Comparison of ENCODE assay signal across 1 cellular context in the genomic region with DNA sequence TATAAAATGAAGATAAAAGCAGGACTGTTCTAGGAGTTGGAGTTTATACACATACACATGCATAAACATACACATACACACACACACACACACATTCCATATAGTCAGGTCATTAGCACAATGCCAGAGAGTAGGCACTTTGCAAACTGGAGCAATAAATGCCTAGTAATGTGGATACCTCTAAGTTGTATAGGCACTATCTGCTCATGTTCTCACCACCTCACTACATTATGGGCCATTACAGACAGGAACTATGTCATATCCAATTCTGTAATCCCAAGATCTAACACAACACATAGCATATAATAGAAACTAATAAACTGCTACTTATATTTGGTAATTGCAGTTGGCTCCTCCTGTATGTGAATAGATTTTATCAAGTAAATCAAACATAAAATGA.
TF ChIP-seq lines count a peak whose summit lies in the region.

No MANE protein-coding gene starts in this region.

TF ChIP-seq in SK-N-SH, 30 proteins besides CTCF, POLR2A, EP300 and RAD21 (continued from another document):
- TF ChIP-seq, protein P1, sequence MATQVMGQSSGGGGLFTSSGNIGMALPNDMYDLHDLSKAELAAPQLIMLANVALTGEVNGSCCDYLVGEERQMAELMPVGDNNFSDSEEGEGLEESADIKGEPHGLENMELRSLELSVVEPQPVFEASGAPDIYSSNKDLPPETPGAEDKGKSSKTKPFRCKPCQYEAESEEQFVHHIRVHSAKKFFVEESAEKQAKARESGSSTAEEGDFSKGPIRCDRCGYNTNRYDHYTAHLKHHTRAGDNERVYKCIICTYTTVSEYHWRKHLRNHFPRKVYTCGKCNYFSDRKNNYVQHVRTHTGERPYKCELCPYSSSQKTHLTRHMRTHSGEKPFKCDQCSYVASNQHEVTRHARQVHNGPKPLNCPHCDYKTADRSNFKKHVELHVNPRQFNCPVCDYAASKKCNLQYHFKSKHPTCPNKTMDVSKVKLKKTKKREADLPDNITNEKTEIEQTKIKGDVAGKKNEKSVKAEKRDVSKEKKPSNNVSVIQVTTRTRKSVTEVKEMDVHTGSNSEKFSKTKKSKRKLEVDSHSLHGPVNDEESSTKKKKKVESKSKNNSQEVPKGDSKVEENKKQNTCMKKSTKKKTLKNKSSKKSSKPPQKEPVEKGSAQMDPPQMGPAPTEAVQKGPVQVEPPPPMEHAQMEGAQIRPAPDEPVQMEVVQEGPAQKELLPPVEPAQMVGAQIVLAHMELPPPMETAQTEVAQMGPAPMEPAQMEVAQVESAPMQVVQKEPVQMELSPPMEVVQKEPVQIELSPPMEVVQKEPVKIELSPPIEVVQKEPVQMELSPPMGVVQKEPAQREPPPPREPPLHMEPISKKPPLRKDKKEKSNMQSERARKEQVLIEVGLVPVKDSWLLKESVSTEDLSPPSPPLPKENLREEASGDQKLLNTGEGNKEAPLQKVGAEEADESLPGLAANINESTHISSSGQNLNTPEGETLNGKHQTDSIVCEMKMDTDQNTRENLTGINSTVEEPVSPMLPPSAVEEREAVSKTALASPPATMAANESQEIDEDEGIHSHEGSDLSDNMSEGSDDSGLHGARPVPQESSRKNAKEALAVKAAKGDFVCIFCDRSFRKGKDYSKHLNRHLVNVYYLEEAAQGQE (IDR thresholded peaks at IDR 0.05; ENCODE audit: low read depth, low read length): no peak
- TF ChIP-seq TEAD4 (IDR thresholded peaks at IDR 0.05; ENCODE audit: borderline replicate concordance, insufficient read depth) (0 out of 2 replicates have a peak, but pooled peaks have one; percentile 14), GATA2 (CRISPR knock-in tag; IDR thresholded peaks at IDR 0.05) (peak; percentile 59), SIN3A (IDR thresholded peaks at IDR 0.05; ENCODE audit: borderline replicate concordance, low read depth, low read length) (no peak), MXI1 (IDR thresholded peaks at IDR 0.05; ENCODE audit: low read depth, low read length) (peak; percentile 39; the same call in 1 of the 2 replicates), POLR2AphosphoS5 (IDR thresholded peaks at IDR 0.05; ENCODE audit: low read depth, low read length) (no peak), CHD2 (IDR thresholded peaks at IDR 0.05; ENCODE audit: low read length, partially characterized antibody) (no peak), FOSL2 (IDR thresholded peaks at IDR 0.05; ENCODE audit: borderline replicate concordance, low read depth) (no peak), JUND (IDR thresholded peaks at IDR 0.05) (no peak), RFX5 (IDR thresholded peaks at IDR 0.05; ENCODE audit: low read length) (no peak), YY1 (IDR thresholded peaks at IDR 0.05; ENCODE audit: low read depth) (no peak), NFIC (IDR thresholded peaks at IDR 0.05; ENCODE audit: borderline replicate concordance) (no peak)
- TF ChIP-seq, protein P2, sequence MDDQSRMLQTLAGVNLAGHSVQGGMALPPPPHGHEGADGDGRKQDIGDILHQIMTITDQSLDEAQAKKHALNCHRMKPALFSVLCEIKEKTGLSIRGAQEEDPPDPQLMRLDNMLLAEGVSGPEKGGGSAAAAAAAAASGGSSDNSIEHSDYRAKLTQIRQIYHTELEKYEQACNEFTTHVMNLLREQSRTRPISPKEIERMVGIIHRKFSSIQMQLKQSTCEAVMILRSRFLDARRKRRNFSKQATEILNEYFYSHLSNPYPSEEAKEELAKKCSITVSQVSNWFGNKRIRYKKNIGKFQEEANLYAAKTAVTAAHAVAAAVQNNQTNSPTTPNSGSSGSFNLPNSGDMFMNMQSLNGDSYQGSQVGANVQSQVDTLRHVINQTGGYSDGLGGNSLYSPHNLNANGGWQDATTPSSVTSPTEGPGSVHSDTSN (IDR thresholded peaks at IDR 0.05): no peak
- TF ChIP-seq, protein P3, sequence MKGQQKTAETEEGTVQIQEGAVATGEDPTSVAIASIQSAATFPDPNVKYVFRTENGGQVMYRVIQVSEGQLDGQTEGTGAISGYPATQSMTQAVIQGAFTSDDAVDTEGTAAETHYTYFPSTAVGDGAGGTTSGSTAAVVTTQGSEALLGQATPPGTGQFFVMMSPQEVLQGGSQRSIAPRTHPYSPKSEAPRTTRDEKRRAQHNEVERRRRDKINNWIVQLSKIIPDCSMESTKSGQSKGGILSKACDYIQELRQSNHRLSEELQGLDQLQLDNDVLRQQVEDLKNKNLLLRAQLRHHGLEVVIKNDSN (IDR thresholded peaks at IDR 0.05; ENCODE audit: borderline replicate concordance, low read depth): no peak
